Comparison of ENCODE assay signal across 8 cellular contexts in the genomic region with DNA sequence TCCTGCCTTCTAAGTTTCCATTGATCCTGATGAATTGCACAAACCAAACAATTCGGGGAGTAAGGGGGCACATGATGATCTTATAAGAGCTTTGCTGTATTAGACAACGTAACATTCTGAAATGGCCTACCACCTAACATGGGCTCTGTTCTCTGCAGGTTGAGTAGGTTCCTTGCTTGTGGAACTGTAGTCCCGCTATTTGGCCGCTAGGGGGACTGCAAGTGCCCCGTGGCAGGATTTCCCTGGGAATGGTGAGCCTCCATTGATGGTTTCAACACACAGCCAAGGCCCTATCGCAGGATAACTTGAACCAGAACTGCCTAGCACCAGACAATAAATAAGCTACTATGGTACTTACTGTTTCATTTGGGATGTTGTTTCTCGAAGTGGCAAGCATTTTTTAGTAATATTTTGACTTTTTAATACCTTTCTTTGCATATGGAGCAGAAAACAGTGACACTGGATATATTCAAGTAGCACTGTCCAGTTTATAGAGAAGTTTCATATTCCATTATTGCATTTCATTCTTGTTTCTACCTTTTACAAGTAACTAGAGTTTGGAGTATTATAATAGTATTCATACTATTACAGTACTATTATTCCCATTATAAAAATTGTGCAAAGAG. TPM values are rescaled to one million over a fixed set of nuclear protein-coding genes. Genes with fewer than 3 reads are reported as not detected.
DNase-seq lines count a peak whose midpoint lies in the region; ATAC-seq and TF ChIP-seq lines count a peak whose summit lies in the region.

No MANE protein-coding gene starts in this region.

- H3K4me1 Mint-ChIP-seq in HFFc6 (ENCODE audit: low read depth): peaks cover 37% of the 10 kb centered on the region

- peaks cover 11% of the 10 kb centered on the region; the same call in 1 of the 2 replicates for H3K36me3 Mint-ChIP-seq in HFFc6 (ENCODE audit: low read depth)

- no peak for ATAC-seq in GM21723 (IDR thresholded peaks at IDR 0.05; ENCODE audit: unreplicated experiment)

- no peaks in the 10 kb centered on the region for H3K9me3 Mint-ChIP-seq in HFFc6

- H3K27ac Mint-ChIP-seq in HFFc6: peak overlapping the region; percentile 46; the same call in 1 of the 2 replicates

- peak; percentile 8 for DNase-seq in NCI-H146 (lab: John Stamatoyannopoulos, UW)
- no peak for DNase-seq in NCI-H146 treated with DMSO at 0.1 percent for 48 hours (lab: John Stamatoyannopoulos, UW; ENCODE audit: unreplicated experiment)
- DNase-seq in HFFc6: peak; percentile 25
- peak; percentile 9 to 21 for DNase-seq in SW 1271 (lab: John Stamatoyannopoulos, UW)
- DNase-seq in hepatic stellate cell (ENCODE audit: low spot score): peak; percentile 19
- DNase-seq in activated gamma-delta T cell treated with Interleukin-2 at 50 U/mL for 16 hours: no peak
- no peak for DNase-seq in NCI-H446 treated with DMSO at 0.1 percent for 48 hours (lab: John Stamatoyannopoulos, UW)

- no peaks in the 10 kb centered on the region for H3K27me3 Mint-ChIP-seq in HFFc6 (ENCODE audit: insufficient read depth)

- H3K4me3 Mint-ChIP-seq in HFFc6: no peak overlapping the region

- TF ChIP-seq CTCF in HFFc6 (IDR thresholded peaks at IDR 0.05): peak; percentile 87

RNA-seq across cellular contexts. Expression of a gene that starts 11.9 kb away (rescaled TPM):
- 10 to 100 TPM; 12.2 to 18.2 (median 15.5) TPM for total RNA-seq in HFFc6 (2021; fragmentation: NEBNext Ultra II Directional; extraction: Animal tissue kit (Norgen Biotek cat#: 25700))

Comparison
In these comparisons a context has a peak if more than half of its experiments do, and no peak if none do; other contexts are left out.
1. DNase-seq: peak in NCI-H146 (single experiment), HFFc6 (single experiment), SW 1271 (2 of 2) and hepatic stellate cell (single experiment); none in NCI-H146 treated with DMSO at 0.1 percent for 48 hours (single experiment), activated gamma-delta T cell treated with Interleukin-2 at 50 U/mL for 16 hours (single experiment) and NCI-H446 treated with DMSO at 0.1 percent for 48 hours (single experiment).